Comparison of ENCODE assay signal across 9 cellular contexts in the genomic region with DNA sequence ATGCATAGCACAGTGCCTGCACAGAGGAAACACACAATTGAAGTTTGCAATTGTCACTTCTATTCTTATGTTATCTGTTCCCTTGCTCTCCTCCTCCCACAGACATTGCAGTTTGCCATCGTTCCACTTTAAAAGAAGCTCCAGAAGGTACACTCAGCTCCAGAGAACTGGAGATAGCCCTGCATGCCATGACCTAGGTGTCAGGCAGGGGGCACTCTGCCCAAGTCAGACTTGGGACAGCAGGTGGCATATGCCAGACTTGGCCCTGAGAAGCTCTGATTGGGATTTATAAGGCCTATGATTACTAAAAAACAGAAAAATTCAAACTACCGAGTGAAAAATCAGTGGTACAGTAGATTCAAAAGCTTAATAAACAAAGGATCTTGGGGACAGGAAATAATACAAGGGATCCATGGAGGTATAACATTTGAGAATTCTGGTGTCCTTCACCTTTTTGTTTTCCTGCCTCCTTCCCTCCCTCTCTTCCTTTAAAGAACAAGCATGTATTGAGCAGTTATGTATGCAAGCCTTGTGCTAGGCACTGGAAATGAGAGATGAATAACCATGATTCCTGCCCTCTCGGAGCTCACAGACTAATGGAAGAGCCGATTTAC. TPM values are rescaled to one million over a fixed set of nuclear protein-coding genes. Genes with fewer than 3 reads are reported as not detected.
A peak's percentile ranks its signal among the peaks of the same experiment; 100 is the strongest.
DNase-seq lines count a peak whose midpoint lies in the region; ATAC-seq and TF ChIP-seq lines count a peak whose summit lies in the region.
"Had no signal": no experiment of that assay in that cellular context is flagged by ENCODE, and none has a peak within 500 bp of the region (broad histone marks: within the 10 kb centered on the region; RNA-seq: fewer than 3 reads in every experiment).

No MANE protein-coding gene starts in this region.

- ATAC-seq in HG03064 (IDR thresholded peaks at IDR 0.05; ENCODE audit: low read depth, unreplicated experiment) (peak; percentile 79), natural killer cell (no peak)

- no peaks in the 10 kb centered on the region for H3K27me3 ChIP-seq in thyroid gland

- H3K4me1 Mint-ChIP-seq in natural killer cell = no peaks in the 10 kb centered on the region
- H3K4me1 Mint-ChIP-seq: central memory CD8-positive, alpha-beta T cell had no signal

- intact Hi-C loops in head of caudate nucleus (cut with DNase I) = no loop called here
- intact Hi-C loops in thyroid gland (cut with DNase I) = no loop called here
- intact Hi-C loops in natural killer cell (cut with micrococcal nuclease) = no loop called here

- 75 to 76% methylated on average over 4 of the region's 4 CpGs for WGBS in thyroid gland, 2 donors

- H3K27me3 Mint-ChIP-seq in natural killer cell (ENCODE audit: low read depth in 2 of 2) = no peaks in the 10 kb centered on the region
- H3K27me3 Mint-ChIP-seq: central memory CD8-positive, alpha-beta T cell had no signal

- no peak overlapping the region for H3K4me3 ChIP-seq in GM12875 (ENCODE audit: low read depth, low read length)
- H3K4me3 ChIP-seq in thyroid gland (replicated peaks in 1 of 3) = no peak overlapping the region

- peak; percentile 61 for DNase-seq in ACHN
- DNase-seq in SK-N-DZ (ENCODE audit: low spot score) = peak; percentile 40
- DNase-seq in head of caudate nucleus = peak; percentile 23 to 79 (median 54)
- DNase-seq in thyroid gland = peak; percentile 70 to 74
- no peak for DNase-seq in natural killer cell
- DNase-seq in GOT3 (lab: John Stamatoyannopoulos, UW) = no peak

- TF ChIP-seq CTCF in GM12875 (IDR thresholded peaks at IDR 0.05; ENCODE audit: borderline replicate concordance, insufficient read depth, low read depth, low read length) (peak; percentile 79), thyroid gland (IDR thresholded peaks at IDR 0.05) (peak; percentile 29 to 80 (median 71)), natural killer cell (IDR thresholded peaks at IDR 0.05) (no peak)

- H3K9me3 ChIP-seq in thyroid gland = no peaks in the 10 kb centered on the region

- no peak overlapping the region for H3K4me3 Mint-ChIP-seq in natural killer cell
- H3K4me3 Mint-ChIP-seq: central memory CD8-positive, alpha-beta T cell had no signal

- H3K4me1 ChIP-seq in thyroid gland = peaks cover 3 to 13% of the 10 kb centered on the region in 2 donors

- no peaks in the 10 kb centered on the region for H3K36me3 ChIP-seq in thyroid gland

- in situ Hi-C loops in ACHN (cut with HindIII; ENCODE audit: low pct_ligation_motif_present, low pct_unique_long_range_greater_than_20kb, low sequenced_read_pairs) = no loop called here

- peaks cover 3 to 6% of the 10 kb centered on the region in 2 donors for H3K9me3 Mint-ChIP-seq in natural killer cell
- H3K9me3 Mint-ChIP-seq: central memory CD8-positive, alpha-beta T cell had no signal

- H3K27ac ChIP-seq in thyroid gland = no peak overlapping the region

- no peak overlapping the region for H3K27ac Mint-ChIP-seq in natural killer cell

- no peak for TF ChIP-seq POLR2A in thyroid gland (IDR thresholded peaks at IDR 0.05)

- no peaks in the 10 kb centered on the region for H3K36me3 Mint-ChIP-seq in natural killer cell

RNA-seq across cellular contexts. Expression of gene TENM4, which starts 40.0 kb away (rescaled TPM):
- 7.3 and 15.4 TPM in 2 replicates for polyA plus RNA-seq in SK-N-DZ (2014; cell fraction: cytosol; rRNA removed)
- polyA plus RNA-seq in SK-N-DZ (2014; cell fraction: nucleus; rRNA removed) = 16.4 and 17.1 TPM in 2 replicates
- total RNA-seq in thyroid gland = 100 to 1,000 TPM in 2 of 4 donors, 10 to 100 TPM in 2; 16.8 to 158 (median 120) TPM
- total RNA-seq in natural killer cell = under 1 TPM in 2 of 3 donors, not detected in 1; 0.63 to 0.75 TPM

Comparison
In these comparisons a context has a peak if more than half of its experiments do, and no peak if none do; other contexts are left out.
1. DNase-seq: peak in ACHN (single experiment), SK-N-DZ (single experiment), head of caudate nucleus (42 of 42) and thyroid gland (2 of 2); none in natural killer cell (single experiment) and GOT3 (single experiment).
2. RNA of gene TENM4, which starts 40.0 kb away (total RNA-seq): 16.8 to 158 TPM in thyroid gland; 0.63 to 0.75 TPM in natural killer cell; every median in the first group is over 10 times any median in the second.